22 cellular contexts compared by ENCODE assay signal in the genomic region with DNA sequence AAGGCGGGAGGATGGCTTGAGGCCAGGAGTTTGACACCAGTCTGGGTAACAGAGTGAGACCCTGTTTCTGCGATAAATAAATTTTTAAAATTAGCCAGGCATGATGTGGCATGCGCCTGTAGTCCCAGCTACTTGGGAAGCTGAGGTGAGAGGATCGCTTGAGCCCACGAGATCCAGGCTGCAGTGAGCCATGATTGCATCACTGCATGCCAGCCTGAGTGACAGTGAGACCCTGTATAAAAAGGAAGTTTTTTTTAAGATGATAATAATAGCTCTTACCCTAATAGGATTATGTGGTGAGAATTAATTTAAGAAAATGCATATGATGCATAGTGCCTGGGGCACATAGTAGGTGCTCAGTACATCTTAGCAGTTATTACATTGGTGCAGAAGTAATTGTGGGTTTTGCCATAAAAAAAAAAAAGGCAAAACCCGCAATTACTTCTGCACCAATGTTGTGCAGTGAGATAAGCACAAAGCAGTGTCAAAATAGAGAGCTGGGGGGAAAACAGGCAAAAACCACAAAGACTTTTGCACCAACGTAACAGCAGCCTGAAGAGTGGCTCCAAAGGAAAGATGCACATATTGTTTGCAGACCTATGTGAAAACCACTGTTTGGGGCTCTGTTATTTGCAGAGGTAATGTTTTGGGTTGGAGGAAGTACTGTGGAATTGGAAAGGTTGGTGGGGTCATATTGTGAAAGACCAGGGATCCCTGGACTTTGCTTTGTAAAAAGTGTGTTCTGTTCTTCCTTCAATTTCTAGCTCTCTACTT.
DNase-seq lines count a peak whose midpoint lies in the region; ATAC-seq, FAIRE-seq and TF ChIP-seq lines count a peak whose summit lies in the region.
"Had no signal": no experiment of that assay in that cellular context is flagged by ENCODE, and none has a peak within 500 bp of the region (broad histone marks: within the 10 kb centered on the region; RNA-seq: fewer than 3 reads in every experiment).

No MANE protein-coding gene starts in this region.

- H3K9me3 Mint-ChIP-seq in astrocyte (ENCODE audit: unreplicated experiment) = no peaks in the 10 kb centered on the region
- H3K9me3 Mint-ChIP-seq: CD4-positive, CD25-positive, alpha-beta regulatory T cell; H9 had no signal

- no peak overlapping the region for H3K27ac ChIP-seq in BLaER1 treated with 17β-estradiol and CSF1 and Interleukin-3, amounts not matched to agents 10 nM and 100 nM
- H3K27ac ChIP-seq in astrocyte (ENCODE audit: low read depth, low read length) (no peak overlapping the region), HepG2 (ENCODE audit: extremely low read length, insufficient read depth, low read length) (peak overlapping the region; percentile 74), SK-N-SH (ENCODE audit: low read depth in 2 of 2, low read length in 1 of 2) (no peak overlapping the region)
- H3K27ac ChIP-seq: HL-60, KMS-11 had no signal

- CTCF ChIA-PET in HepG2 (lab: Yijun Ruan, JAX; ENCODE audit: low intra/inter-chr PET ratio, low total read pairs) = no interaction called here
- CTCF ChIA-PET in SK-N-SH (lab: Yijun Ruan, JAX) = interaction anchor here (0.6 to 3.5 kb wide), 8 partner anchors 21 to 150 kb away, joined by 3 to 15 read pairs (median 4); no protein-coding TSS in a partner anchor

- H3K9me3 ChIP-seq in BLaER1 treated with 17β-estradiol and CSF1 and Interleukin-3, amounts not matched to agents 10 nM and 100 nM (replicated peaks in 1 of 11) = no peaks in the 10 kb centered on the region
- H3K9me3 ChIP-seq in astrocyte (ENCODE audit: insufficient read depth, low read depth, low read length) (no peaks in the 10 kb centered on the region), HepG2 (ENCODE audit: low read length) (no peaks in the 10 kb centered on the region), mucosa of descending colon (no peaks in the 10 kb centered on the region), SK-N-SH (no peaks in the 10 kb centered on the region)

- no peak overlapping the region for H3K4me3 Mint-ChIP-seq in astrocyte (ENCODE audit: unreplicated experiment)
- H3K4me3 Mint-ChIP-seq: CD4-positive, CD25-positive, alpha-beta regulatory T cell; H9 had no signal

- H4K20me1 ChIP-seq in BLaER1 treated with 17β-estradiol and CSF1 and Interleukin-3, amounts not matched to agents 10 nM and 100 nM = no peaks in the 10 kb centered on the region; a peak in 1 of 22 replicates
- H4K20me1 ChIP-seq in astrocyte (ENCODE audit: insufficient read depth, low read length) = no peaks in the 10 kb centered on the region
- H4K20me1 ChIP-seq in HepG2 (ENCODE audit: insufficient read depth, low read length) = no peaks in the 10 kb centered on the region
- H4K20me1 ChIP-seq in SK-N-SH (ENCODE audit: insufficient read depth) = no peaks in the 10 kb centered on the region

- no peak for FAIRE-seq in astrocyte (lab: Jason Lieb, UNC)
- FAIRE-seq in HepG2 (lab: Jason Lieb, UNC) = peak; percentile 90
- FAIRE-seq: A204.1, GM12878, GM18507 had no signal

- H3K4me2 ChIP-seq in BLaER1 treated with 17β-estradiol and CSF1 and Interleukin-3, amounts not matched to agents 10 nM and 100 nM = peak overlapping the region in 10 of 11 experiments; percentile 1 to 72 (median 46); a peak in 13 of 22 replicates
- H3K4me2 ChIP-seq in astrocyte (ENCODE audit: low read length) (no peak overlapping the region), HepG2 (ENCODE audit: low read depth, low read length) (peak overlapping the region; percentile 58), SK-N-SH (no peak overlapping the region)
- H3K4me2 ChIP-seq: KMS-11 had no signal

- H3K4me1 Mint-ChIP-seq in astrocyte (ENCODE audit: low read depth, unreplicated experiment) = peaks cover 39% of the 10 kb centered on the region

- DNase-seq in NB4 (ENCODE audit: low read depth) = peak; percentile 34
- DNase-seq in astrocyte (ENCODE audit: low read depth) = no peak
- peak; percentile 90 for DNase-seq in HepG2 (ENCODE audit: low spot score)
- DNase-seq in mucosa of descending colon = no peak
- DNase-seq in T-helper 2 cell = no peak
- no peak for DNase-seq in SK-N-SH
- DNase-seq in GF-D8 (lab: John Stamatoyannopoulos, UW) = no peak
- DNase-seq: CD4-positive, CD25-positive, alpha-beta regulatory T cell; DMS53; H9; MM.1S; NCI-H1436 treated with DMSO at 0.1 percent for 48 hours; NCI-H2081 treated with DMSO at 0.1 percent for 48 hours; NCI-H345; NCI-H526 treated with DMSO at 0.1 percent for 48 hours; NK-92 treated with Interleukin-12 subunit alpha and Interleukin-12 subunit beta, amount 100 ng/mL, for 24 hours had no signal

- TF ChIP-seq CTCF in NB4 (IDR thresholded peaks at IDR 0.05; ENCODE audit: low read depth, low read length) (no peak), astrocyte (IDR thresholded peaks at IDR 0.05; ENCODE audit: insufficient read depth, low read depth, low read length) (no peak), HepG2 (CRISPR knock-in tag; IDR thresholded peaks at IDR 0.05) (no peak), mucosa of descending colon (IDR thresholded peaks at IDR 0.05) (no peak), SK-N-SH (IDR thresholded peaks at IDR 0.05) (no peak)

- TF ChIP-seq POLR2A in NB4 (IDR thresholded peaks at IDR 0.05; ENCODE audit: extremely low read depth, insufficient read length) (no peak), HepG2 (IDR thresholded peaks at IDR 0.05; ENCODE audit: insufficient read depth in 1 of 2, low read depth in 2 of 2, low read length in 2 of 2) (no peak)

- in situ Hi-C loops in HepG2 (cut with HindIII; ENCODE audit: extremely low pct_ligation_motif_present, low pct_unique_long_range_greater_than_20kb) = no loop called here

- no peaks in the 10 kb centered on the region for H3K27me3 ChIP-seq in BLaER1 treated with 17β-estradiol and CSF1 and Interleukin-3, amounts not matched to agents 10 nM and 100 nM
- H3K27me3 ChIP-seq in astrocyte (ENCODE audit: insufficient read depth, low read length) (no peaks in the 10 kb centered on the region), HepG2 (ENCODE audit: control insufficient read depth in 1 of 2, insufficient read depth in 2 of 2, low read length in 2 of 2) (no peaks in the 10 kb centered on the region), SK-N-SH (ENCODE audit: insufficient read depth) (no peaks in the 10 kb centered on the region)

- intact Hi-C loops in HepG2 (cut with micrococcal nuclease; ENCODE audit: unreplicated experiment) (loop anchor here (5.0 kb wide), 1 partner anchor 40 kb away; no protein-coding TSS in a partner anchor), mucosa of descending colon (cut with DNase I, micrococcal nuclease) (no loop called here)

- no peak overlapping the region for H3K9ac ChIP-seq in BLaER1 treated with 17β-estradiol and CSF1 and Interleukin-3, amounts not matched to agents 10 nM and 100 nM
- H3K9ac ChIP-seq in astrocyte (ENCODE audit: low read length) (no peak overlapping the region), HepG2 (ENCODE audit: insufficient read depth, low read depth, low read length) (no peak overlapping the region), SK-N-SH (no peak overlapping the region)
- H3K9ac ChIP-seq: KMS-11 had no signal

- no peaks in the 10 kb centered on the region for H3K36me3 ChIP-seq in BLaER1 treated with 17β-estradiol and CSF1 and Interleukin-3, amounts not matched to agents 10 nM and 100 nM
- H3K36me3 ChIP-seq in astrocyte (ENCODE audit: insufficient read depth, low read length) = no peaks in the 10 kb centered on the region
- H3K36me3 ChIP-seq in HepG2 (replicated peaks in 1 of 2; ENCODE audit: control insufficient read depth in 1 of 2, insufficient read depth in 2 of 2, low read length in 2 of 2) = no peaks in the 10 kb centered on the region
- H3K36me3 ChIP-seq in mucosa of descending colon (ENCODE audit: low read depth) = no peaks in the 10 kb centered on the region
- peaks cover 4 to 8% of the 10 kb centered on the region in 2 experiments for H3K36me3 ChIP-seq in SK-N-SH (replicated peaks in 1 of 2; ENCODE audit: control insufficient read depth in 1 of 2, insufficient read depth in 2 of 2, low read length in 1 of 2)

- TF ChIP-seq EP300 in HepG2 (IDR thresholded peaks at IDR 0.05; ENCODE audit: low read depth in 2 of 2, low read length in 2 of 2) (peak in 1 of 2 experiments; percentile 88; a peak in 2 of 4 replicates), HepG2 (CRISPR knock-in tag; IDR thresholded peaks at IDR 0.05; ENCODE audit: borderline replicate concordance) (peak; percentile 61; the same call in 1 of the 2 replicates), SK-N-SH (IDR thresholded peaks at IDR 0.05; ENCODE audit: borderline replicate concordance in 1 of 2, low read depth in 1 of 2, low read length in 1 of 2) (no peak)

- H3K4me1 ChIP-seq in BLaER1 treated with 17β-estradiol and CSF1 and Interleukin-3, amounts not matched to agents 10 nM and 100 nM = peaks cover 0 to 46% (median 36%) of the 10 kb centered on the region in 10 experiments; a peak in 17 of 20 replicates
- peaks cover 18% of the 10 kb centered on the region for H3K4me1 ChIP-seq in astrocyte (ENCODE audit: insufficient read depth, low read length)
- H3K4me1 ChIP-seq in HepG2 (ENCODE audit: insufficient read depth, low read length) = peaks cover 90% of the 10 kb centered on the region
- H3K4me1 ChIP-seq in mucosa of descending colon (ENCODE audit: low read depth) = no peaks in the 10 kb centered on the region
- H3K4me1 ChIP-seq in SK-N-SH (ENCODE audit: control insufficient read depth in 1 of 2, insufficient read depth in 2 of 2, low read depth in 1 of 2, low read length in 1 of 2) = peaks cover 23 to 54% of the 10 kb centered on the region in 2 experiments

- H3K4me3 ChIP-seq in BLaER1 treated with 17β-estradiol and CSF1 and Interleukin-3, amounts not matched to agents 10 nM and 100 nM = no peak overlapping the region
- H3K4me3 ChIP-seq in NB4 (ENCODE audit: low read depth, low read length) (no peak overlapping the region), astrocyte (ENCODE audit: insufficient read depth, low read depth, low read length) (no peak overlapping the region), HepG2 (replicated peaks in 1 of 3; ENCODE audit: insufficient read depth in 1 of 3, low read depth in 2 of 3, low read length in 3 of 3) (0 out of 6 replicates have a peak overlapping the region, but pooled peaks of 1 of the 3 experiments have one; percentile 27), mucosa of descending colon (no peak overlapping the region), SK-N-SH (ENCODE audit: low read depth in 2 of 2, low read length in 1 of 2) (no peak overlapping the region)
- H3K4me3 ChIP-seq: GM12878 had no signal

- no TSS peak for BruUV-seq in HepG2 (replicated peaks; lab: Mats Ljungman, UMichigan)

- ATAC-seq in HepG2 (peak; percentile 87), mucosa of descending colon (no peak)
- ATAC-seq: GM12878 had no signal

- H3K9me2 ChIP-seq in SK-N-SH = no peaks in the 10 kb centered on the region

- H2AFZ ChIP-seq in astrocyte (ENCODE audit: low read depth, low read length) (no peak overlapping the region), HepG2 (ENCODE audit: low read length) (no peak overlapping the region), SK-N-SH (ENCODE audit: low read depth) (no peak overlapping the region)

- H3K27ac Mint-ChIP-seq in astrocyte (ENCODE audit: unreplicated experiment) = peak overlapping the region; percentile 37
- H3K27ac Mint-ChIP-seq: CD4-positive, CD25-positive, alpha-beta regulatory T cell had no signal

- H3K27me3 Mint-ChIP-seq in astrocyte (ENCODE audit: low read depth, unreplicated experiment) = peaks cover 10% of the 10 kb centered on the region

- H3K79me2 ChIP-seq in astrocyte (ENCODE audit: insufficient read depth, low read length) = no peaks in the 10 kb centered on the region
- H3K79me2 ChIP-seq in HepG2 (ENCODE audit: insufficient read depth, low read length) = no peaks in the 10 kb centered on the region
- H3K79me2 ChIP-seq in SK-N-SH (ENCODE audit: insufficient read depth) = peaks cover 70% of the 10 kb centered on the region

- WGBS in HepG2 (ENCODE audit: low lambda C conversion rate) = 41% methylated on average over 7 of the region's 7 CpGs
- WGBS in SK-N-SH (ENCODE audit: low lambda C conversion rate) = 93% methylated on average over 7 of the region's 7 CpGs

- peaks cover 4% of the 10 kb centered on the region for H3F3A ChIP-seq in SK-N-SH (replicated peaks; ENCODE audit: insufficient read depth)

- TF ChIP-seq RAD21 in HepG2 (CRISPR knock-in tag; IDR thresholded peaks at IDR 0.05) (no peak), SK-N-SH (IDR thresholded peaks at IDR 0.05; ENCODE audit: low read length) (no peak)

- H3K36me3 Mint-ChIP-seq in astrocyte (ENCODE audit: low read depth, unreplicated experiment) = peaks cover 2% of the 10 kb centered on the region
- H3K36me3 Mint-ChIP-seq: CD4-positive, CD25-positive, alpha-beta regulatory T cell had no signal

- POLR2A ChIA-PET in HepG2 (lab: Yijun Ruan, JAX) (interaction anchor here (0.8 to 2.4 kb wide), 7 partner anchors 9 to 65 kb away, joined by 3 to 14 read pairs (median 6); no protein-coding TSS in a partner anchor), SK-N-SH (lab: Yijun Ruan, JAX) (interaction anchor here (0.6 to 1.4 kb wide), 2 partner anchors 21 to 279 kb away, joined by 3 read pairs; no protein-coding TSS in a partner anchor)

Comparison
In these comparisons a context has a peak if more than half of its experiments do, and no peak if none do; other contexts are left out.
1. H3K4me2 ChIP-seq: peak in BLaER1 treated with 17β-estradiol and CSF1 and Interleukin-3, amounts not matched to agents 10 nM and 100 nM (10 of 11) and HepG2 (single experiment); none in astrocyte (single experiment) and SK-N-SH (single experiment).
2. DNase-seq: peak in NB4 (single experiment) and HepG2 (single experiment); none in astrocyte (single experiment), mucosa of descending colon (0 of 3), T-helper 2 cell (0 of 5), SK-N-SH (single experiment) and GF-D8 (single experiment).